9 cellular contexts compared by ENCODE assay signal in the genomic region with DNA sequence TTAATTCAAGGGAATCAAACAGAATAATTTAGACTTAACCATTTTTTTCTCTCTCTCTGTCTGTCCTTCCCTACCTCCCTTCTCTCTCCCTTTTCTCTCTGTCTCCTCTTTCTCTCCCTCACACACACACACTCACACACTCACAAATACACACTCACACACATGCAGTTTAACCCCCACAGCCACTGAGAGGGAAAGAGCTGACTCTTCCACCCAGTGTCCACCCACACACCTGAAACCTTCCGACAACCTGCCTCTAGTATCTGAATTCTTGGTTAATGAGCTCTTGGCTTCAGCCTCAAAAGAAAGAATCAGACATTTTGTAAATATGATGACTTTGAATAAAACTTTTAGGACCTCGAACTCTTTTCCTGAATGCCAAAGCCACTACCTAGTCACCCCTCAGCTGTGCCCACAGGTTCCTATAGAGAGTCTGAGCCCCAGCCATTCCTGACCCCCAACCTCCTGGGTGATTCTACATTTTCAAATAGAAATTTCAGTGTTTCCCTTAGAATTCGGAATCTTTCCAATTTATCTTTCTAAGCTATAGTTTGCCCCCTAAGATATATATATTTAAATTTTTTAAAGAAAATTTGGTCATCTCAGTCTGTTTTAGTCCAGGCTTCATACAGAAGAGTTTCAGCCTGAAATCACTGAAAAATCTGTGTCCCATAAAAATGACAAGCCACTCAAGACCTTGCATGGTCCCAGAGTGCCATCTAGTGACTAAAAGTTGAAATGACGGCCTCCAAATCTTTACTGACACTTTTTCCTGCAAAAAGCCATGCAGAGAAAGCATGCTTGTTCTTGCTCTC.
DNase-seq lines count a peak whose midpoint lies in the region; ATAC-seq and TF ChIP-seq lines count a peak whose summit lies in the region.
"Had no signal": no experiment of that assay in that cellular context is flagged by ENCODE, and none has a peak within 500 bp of the region (broad histone marks: within the 10 kb centered on the region; RNA-seq: fewer than 3 reads in every experiment).

No MANE protein-coding gene starts in this region.

- no peak overlapping the region for H3K4me2 ChIP-seq in OCI-LY3 (ENCODE audit: low read length)

- CTCF ChIA-PET in naive thymus-derived CD4-positive, alpha-beta T cell (lab: Charles Lee): no interaction called here

- H3K4me1 ChIP-seq in OCI-LY3 (ENCODE audit: low read length): no peaks in the 10 kb centered on the region
- no peaks in the 10 kb centered on the region for H3K4me1 ChIP-seq in naive thymus-derived CD4-positive, alpha-beta T cell (ENCODE audit: control insufficient read depth in 2 of 2, insufficient read depth in 2 of 2, low read length in 2 of 2)

- no peak overlapping the region for H3K4me3 ChIP-seq in OCI-LY3 (ENCODE audit: low read length)
- H3K4me3 ChIP-seq in naive thymus-derived CD4-positive, alpha-beta T cell (ENCODE audit: low read length): no peak overlapping the region

- no peaks in the 10 kb centered on the region for H3K9me3 Mint-ChIP-seq in HFFc6
- H3K9me3 Mint-ChIP-seq in naive thymus-derived CD4-positive, alpha-beta T cell: no peaks in the 10 kb centered on the region
- H3K9me3 Mint-ChIP-seq: stimulated activated effector memory CD8-positive, alpha-beta T cell treated with anti-CD3 and anti-CD28 coated beads, Interleukin-12 subunit alpha, Interleukin-12 subunit beta, amount 100 ng/mL, for 72 hours had no signal

- no peak overlapping the region for H3K27ac ChIP-seq in OCI-LY3 (ENCODE audit: low read length)
- no peak overlapping the region for H3K27ac ChIP-seq in naive thymus-derived CD4-positive, alpha-beta T cell (ENCODE audit: low read depth, low read length)

- peak; percentile 10 for DNase-seq in SIG-M5 treated with dmso at 0.1 percent for 504 hours (lab: John Stamatoyannopoulos, UW; ENCODE audit: unreplicated experiment)
- no peak for DNase-seq in SIG-M5 (lab: John Stamatoyannopoulos, UW)
- DNase-seq in HFFc6: peak; percentile 45
- peak; percentile 2 for DNase-seq in effector CD4-positive, alpha-beta T cell
- peak in 1 of 9 donors; percentile 13 for DNase-seq in naive thymus-derived CD4-positive, alpha-beta T cell
- DNase-seq in DMS79 treated with DMSO at 0.1 percent for 48 hours (lab: John Stamatoyannopoulos, UW): no peak

- H3K9ac ChIP-seq in OCI-LY3 (ENCODE audit: low read length): no peak overlapping the region

- H3K4me1 Mint-ChIP-seq in HFFc6 (ENCODE audit: low read depth): peaks cover 30% of the 10 kb centered on the region
- H3K4me1 Mint-ChIP-seq in naive thymus-derived CD4-positive, alpha-beta T cell: no peaks in the 10 kb centered on the region
- H3K4me1 Mint-ChIP-seq: stimulated activated effector memory CD8-positive, alpha-beta T cell treated with anti-CD3 and anti-CD28 coated beads, Interleukin-12 subunit alpha, Interleukin-12 subunit beta, amount 100 ng/mL, for 72 hours had no signal

- H3K36me3 Mint-ChIP-seq in HFFc6 (ENCODE audit: low read depth): no peaks in the 10 kb centered on the region
- no peaks in the 10 kb centered on the region for H3K36me3 Mint-ChIP-seq in naive thymus-derived CD4-positive, alpha-beta T cell
- H3K36me3 Mint-ChIP-seq: stimulated activated effector memory CD8-positive, alpha-beta T cell treated with anti-CD3 and anti-CD28 coated beads, Interleukin-12 subunit alpha, Interleukin-12 subunit beta, amount 100 ng/mL, for 72 hours had no signal

- peak overlapping the region; percentile 63 for H3K4me3 Mint-ChIP-seq in HFFc6
- no peak overlapping the region for H3K4me3 Mint-ChIP-seq in naive thymus-derived CD4-positive, alpha-beta T cell
- H3K4me3 Mint-ChIP-seq: stimulated activated effector memory CD8-positive, alpha-beta T cell treated with anti-CD3 and anti-CD28 coated beads, Interleukin-12 subunit alpha, Interleukin-12 subunit beta, amount 100 ng/mL, for 72 hours had no signal

- H3K36me3 ChIP-seq in OCI-LY3 (replicated peaks; ENCODE audit: low read depth, low read length): no peaks in the 10 kb centered on the region
- no peaks in the 10 kb centered on the region for H3K36me3 ChIP-seq in naive thymus-derived CD4-positive, alpha-beta T cell (ENCODE audit: control insufficient read depth in 2 of 3, insufficient read depth in 3 of 3, low read length in 3 of 3)

- H3K27me3 ChIP-seq in OCI-LY3 (ENCODE audit: low read depth, low read length): no peaks in the 10 kb centered on the region
- H3K27me3 ChIP-seq in naive thymus-derived CD4-positive, alpha-beta T cell (ENCODE audit: control insufficient read depth in 2 of 2, insufficient read depth in 2 of 2, low read length in 2 of 2): no peaks in the 10 kb centered on the region

- H3K9me3 ChIP-seq in OCI-LY3 (ENCODE audit: insufficient read depth, low read length): no peaks in the 10 kb centered on the region
- no peaks in the 10 kb centered on the region for H3K9me3 ChIP-seq in naive thymus-derived CD4-positive, alpha-beta T cell (ENCODE audit: control insufficient read depth in 2 of 3, low read length in 3 of 3)

- peaks cover 25% of the 10 kb centered on the region for H3K27me3 Mint-ChIP-seq in HFFc6 (ENCODE audit: insufficient read depth)
- peaks cover 3 to 22% (median 13%) of the 10 kb centered on the region in 5 donors for H3K27me3 Mint-ChIP-seq in naive thymus-derived CD4-positive, alpha-beta T cell

- peak; percentile 94 for TF ChIP-seq CTCF in HFFc6 (IDR thresholded peaks at IDR 0.05)
- TF ChIP-seq CTCF in OCI-LY3 (IDR thresholded peaks at IDR 0.05; ENCODE audit: low read depth, low read length): peak; percentile 58

- POLR2A ChIA-PET in naive thymus-derived CD4-positive, alpha-beta T cell (lab: Charles Lee): no interaction called here

- H4K20me1 ChIP-seq in OCI-LY3 (ENCODE audit: insufficient read depth, low read length): no peaks in the 10 kb centered on the region

- H2AFZ ChIP-seq in OCI-LY3 (ENCODE audit: low read depth, low read length): no peak overlapping the region

- H3K79me2 ChIP-seq in OCI-LY3 (ENCODE audit: low read length): no peaks in the 10 kb centered on the region

- H3K27ac Mint-ChIP-seq in HFFc6: no peak overlapping the region
- H3K27ac Mint-ChIP-seq in naive thymus-derived CD4-positive, alpha-beta T cell: no peak overlapping the region
- H3K27ac Mint-ChIP-seq: stimulated activated effector memory CD8-positive, alpha-beta T cell treated with anti-CD3 and anti-CD28 coated beads, Interleukin-12 subunit alpha, Interleukin-12 subunit beta, amount 100 ng/mL, for 72 hours had no signal

- peak; percentile 40 for ATAC-seq in naive thymus-derived CD4-positive, alpha-beta T cell
- ATAC-seq in HG03175 (IDR thresholded peaks at IDR 0.05; ENCODE audit: unreplicated experiment): no peak
- ATAC-seq: stimulated activated effector memory CD8-positive, alpha-beta T cell treated with anti-CD3 and anti-CD28 coated beads, Interleukin-12 subunit alpha, Interleukin-12 subunit beta, amount 100 ng/mL, for 72 hours had no signal

- intact Hi-C loops in naive thymus-derived CD4-positive, alpha-beta T cell (cut with micrococcal nuclease): loop anchor here in 1 of 2 donors (2.0 kb wide), 1 partner anchor 726 kb away; no protein-coding TSS in a partner anchor

Comparison
In these comparisons a context has a peak if more than half of its experiments do, and no peak if none do; other contexts are left out.
1. DNase-seq: peak in SIG-M5 treated with dmso at 0.1 percent for 504 hours (single experiment), HFFc6 (single experiment) and effector CD4-positive, alpha-beta T cell (single experiment); none in SIG-M5 (single experiment) and DMS79 treated with DMSO at 0.1 percent for 48 hours (single experiment).